Comparison of ENCODE assay signal across 8 cellular contexts in genomic region chr12:6873094-6874006, GRCh38. TPM values are rescaled to one million over a fixed set of nuclear protein-coding genes. Genes with fewer than 3 reads are reported as not detected.
DNase-seq lines count a peak whose midpoint lies in the region; ATAC-seq and TF ChIP-seq lines count a peak whose summit lies in the region.

Gene SPSB2 (minus strand): TSS chr12:6873303. CDS start chr12:6872901, 402 bp downstream.

- peak within 1 kb of the TSS; percentile 91 for H2AK5ac ChIP-seq in trophoblast cell (ENCODE audit: low read length)

- H3K4ac ChIP-seq in trophoblast cell (ENCODE audit: low read depth, low read length) = peak within 1 kb of the TSS; percentile 72

- H2BK120ac ChIP-seq in trophoblast cell (ENCODE audit: insufficient read depth, low read length, poor library complexity) = peak within 1 kb of the TSS; percentile 72

- H3K79me1 ChIP-seq in trophoblast cell (ENCODE audit: low read length) = peaks cover 11% of the 10 kb centered on the region

- peak within 1 kb of the TSS; percentile 94 for H3K4me3 Mint-ChIP-seq in activated naive CD8-positive, alpha-beta T cell treated with anti-CD3 and anti-CD28 coated beads, Interleukin-2, amount 50 U/mL, for 24 hours

- H3K9me3 ChIP-seq in trophoblast cell (ENCODE audit: insufficient read depth, low read depth, low read length) = peaks cover 3% of the 10 kb centered on the region
- H3K9me3 ChIP-seq in tibial nerve = no peaks in the 10 kb centered on the region

- H3K27ac Mint-ChIP-seq in activated naive CD8-positive, alpha-beta T cell treated with anti-CD3 and anti-CD28 coated beads, Interleukin-2, amount 50 U/mL, for 24 hours = peak within 1 kb of the TSS; percentile 86

- peak within 1 kb of the TSS; percentile 67 for H3K27ac ChIP-seq in trophoblast cell (ENCODE audit: low read depth, low read length)
- H3K27ac ChIP-seq in tibial nerve = peak within 1 kb of the TSS; percentile 69 to 93 (median 91)

- H3K4me1 Mint-ChIP-seq in activated naive CD8-positive, alpha-beta T cell treated with anti-CD3 and anti-CD28 coated beads, Interleukin-2, amount 50 U/mL, for 24 hours = peaks cover 54% of the 10 kb centered on the region

- H2AFZ ChIP-seq in trophoblast cell (ENCODE audit: insufficient read depth, low read length, poor library complexity) = peak within 1 kb of the TSS; percentile 44

- H3K27me3 ChIP-seq in trophoblast cell (ENCODE audit: insufficient read depth, low read length) (no peaks in the 10 kb centered on the region), tibial nerve (no peaks in the 10 kb centered on the region)

- H3K9me3 Mint-ChIP-seq in activated naive CD8-positive, alpha-beta T cell treated with anti-CD3 and anti-CD28 coated beads, Interleukin-2, amount 50 U/mL, for 24 hours = no peaks in the 10 kb centered on the region

- H3K14ac ChIP-seq in trophoblast cell (ENCODE audit: low read length) = peak within 1 kb of the TSS; percentile 78

- H3K36me3 ChIP-seq in trophoblast cell (ENCODE audit: control insufficient read depth in 1 of 2, insufficient read depth in 2 of 2, low read length in 2 of 2) (peaks cover 22 to 29% of the 10 kb centered on the region in 2 experiments), tibial nerve (peaks cover 0 to 20% (median 0%) of the 10 kb centered on the region in 3 donors)

- H3K4me1 ChIP-seq in trophoblast cell (ENCODE audit: control insufficient read depth in 1 of 2, insufficient read depth in 2 of 2, low read length in 2 of 2) (peaks cover 13 to 21% of the 10 kb centered on the region in 2 experiments), tibial nerve (peaks cover 0 to 52% (median 30%) of the 10 kb centered on the region in 4 donors)

- H4K8ac ChIP-seq in trophoblast cell (ENCODE audit: low read depth, low read length) = peak within 1 kb of the TSS; percentile 56

- WGBS in trophoblast cell (ENCODE audit: extremely low coverage, insufficient coverage, insufficient read length) = no CpG with 5 or more reads among the region's 65 CpGs
- WGBS in tibial nerve, 2 donors = 0 to 2% methylated on average over 22 to 40 of the region's 65 CpGs

- H4K12ac ChIP-seq in trophoblast cell (ENCODE audit: low read depth, low read length) = peak within 1 kb of the TSS; percentile 86

- H3K4me2 ChIP-seq in trophoblast cell (ENCODE audit: low read length) = peak within 1 kb of the TSS; percentile 92

- peaks cover 63% of the 10 kb centered on the region for H3K36me3 Mint-ChIP-seq in activated naive CD8-positive, alpha-beta T cell treated with anti-CD3 and anti-CD28 coated beads, Interleukin-2, amount 50 U/mL, for 24 hours (ENCODE audit: low read depth)

- peak within 1 kb of the TSS; percentile 64 for H3K18ac ChIP-seq in trophoblast cell (ENCODE audit: low read length)

- no peak for TF ChIP-seq CTCF in GM12875 (IDR thresholded peaks at IDR 0.05; ENCODE audit: borderline replicate concordance, insufficient read depth, low read depth, low read length)
- peak in 1 of 5 experiments; percentile 39 for TF ChIP-seq CTCF in tibial nerve (IDR thresholded peaks at IDR 0.05)

- H3K27me3 Mint-ChIP-seq in activated naive CD8-positive, alpha-beta T cell treated with anti-CD3 and anti-CD28 coated beads, Interleukin-2, amount 50 U/mL, for 24 hours = no peaks in the 10 kb centered on the region

- TF ChIP-seq EP300 in tibial nerve (IDR thresholded peaks at IDR 0.05) = peak; percentile 41 to 75

- peak within 1 kb of the TSS; percentile 45 for H2BK5ac ChIP-seq in trophoblast cell (ENCODE audit: low read depth, low read length, poor library complexity)

- H3K23ac ChIP-seq in trophoblast cell (ENCODE audit: low read length) = no peak within 1 kb of the TSS

- peak within 1 kb of the TSS; percentile 77 for H4K91ac ChIP-seq in trophoblast cell (ENCODE audit: low read depth, low read length)

- peak; percentile 53 to 73 for TF ChIP-seq POLR2A in tibial nerve (IDR thresholded peaks at IDR 0.05)

- H3K79me2 ChIP-seq in trophoblast cell (ENCODE audit: control insufficient read depth, insufficient read depth, low read length, poor library complexity) = peaks cover 10% of the 10 kb centered on the region

- intact Hi-C loops in cardiac septum (cut with DNase I) = loop anchor here (2.0 kb wide), 1 partner anchor 31 kb away; the partner anchor contains the start of gene LRRC23

- H3K4me3 ChIP-seq in GM12875 (ENCODE audit: low read depth, low read length) = peak within 1 kb of the TSS; percentile 52
- peak within 1 kb of the TSS; percentile 91 for H3K4me3 ChIP-seq in trophoblast cell (ENCODE audit: low read depth, low read length)
- H3K4me3 ChIP-seq in tibial nerve = peak within 1 kb of the TSS; percentile 65 to 94 (median 82)

- H2BK12ac ChIP-seq in trophoblast cell (ENCODE audit: low read length) = peak within 1 kb of the TSS; percentile 51

- peak; percentile 61 for ATAC-seq in HG02840 (IDR thresholded peaks at IDR 0.05; ENCODE audit: low FRiP score, unreplicated experiment)
- peak; percentile 75 for ATAC-seq in activated naive CD8-positive, alpha-beta T cell treated with anti-CD3 and anti-CD28 coated beads, Interleukin-2, amount 50 U/mL, for 24 hours

- H3K9ac ChIP-seq in trophoblast cell (ENCODE audit: low read length) = peak within 1 kb of the TSS; percentile 96

- DNase-seq in NCI-H1436 treated with DMSO at 0.1 percent for 48 hours (lab: John Stamatoyannopoulos, UW) = peak; percentile 82
- peak; percentile 98 for DNase-seq in SW480 (ENCODE audit: low spot score)
- peak; percentile 100 for DNase-seq in activated naive CD8-positive, alpha-beta T cell treated with anti-CD3 and anti-CD28 coated beads, Interleukin-2, amount 50 U/mL, for 24 hours
- DNase-seq in cardiac septum (ENCODE audit: low spot score) = peak; percentile 98
- peak; percentile 98 to 99 for DNase-seq in trophoblast cell
- peak; percentile 91 to 94 for DNase-seq in tibial nerve (ENCODE audit: low spot score in 2 of 2)

RNA-seq across cellular contexts. Expression of gene SPSB2, which starts in this region (rescaled TPM):
- total RNA-seq in cardiac septum = 4.5 TPM
- 4.1 TPM in 2 replicates for polyA plus RNA-seq in trophoblast cell (2013)
- 10 to 100 TPM in 3 of 4 donors, 1 to 10 TPM in 1; 9.4 to 12.7 (median 11.8) TPM for total RNA-seq in tibial nerve

Comparison
In these comparisons a context has a peak if more than half of its experiments do, and no peak if none do; other contexts are left out.
1. Peak in every context shown above with its lines: DNase-seq, ATAC-seq, H3K4me3 ChIP-seq and H3K27ac ChIP-seq.